ENCODE assay signal across 26 cellular contexts in the genomic region with DNA sequence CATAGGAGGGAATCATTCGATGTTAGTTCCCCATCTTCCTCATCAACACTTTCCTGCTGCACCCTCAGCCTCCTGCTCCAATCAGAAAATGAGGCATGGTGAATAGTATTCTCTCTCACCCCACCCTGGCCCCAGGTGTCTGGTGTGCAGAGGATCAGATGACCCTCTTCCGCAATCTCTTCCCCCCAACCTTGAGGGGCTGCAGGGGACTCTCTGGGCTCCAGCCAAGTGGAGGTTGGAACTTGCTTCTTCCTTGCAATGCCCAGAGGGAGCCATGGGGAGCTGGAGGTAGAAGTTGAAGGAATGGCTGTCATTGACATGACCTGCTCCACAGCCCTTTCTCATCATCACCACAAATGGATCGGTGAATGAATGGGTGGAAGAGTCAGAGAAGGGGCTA. TPM values are rescaled to one million over a fixed set of nuclear protein-coding genes. Genes with fewer than 3 reads are reported as not detected.
DNase-seq lines count a peak whose midpoint lies in the region; ATAC-seq and TF ChIP-seq lines count a peak whose summit lies in the region.
"Had no signal": no experiment of that assay in that cellular context is flagged by ENCODE, and none has a peak within 500 bp of the region (broad histone marks: within the 10 kb centered on the region; RNA-seq: fewer than 3 reads in every experiment).

No MANE protein-coding gene starts in this region.

- 88% methylated on average over 3 of the region's 3 CpGs for WGBS in right cardiac atrium
- WGBS in spleen, 5 donors: 81 to 88% (median 84%) methylated on average over 3 of the region's 3 CpGs

- ATAC-seq in right cardiac atrium: no peak
- ATAC-seq: GM12878 had no signal

- TF ChIP-seq CTCF in spleen (IDR thresholded peaks at IDR 0.05 in 8 of 11, conservative IDR thresholded peaks at IDR 0.05 in 3 of 11): no peak

- no peak overlapping the region for H3K27ac ChIP-seq in right cardiac atrium (ENCODE audit: low read length)
- no peak overlapping the region for H3K27ac ChIP-seq in spleen
- H3K27ac ChIP-seq: BLaER1 had no signal

- no peak for TF ChIP-seq POLR2A in spleen (IDR thresholded peaks at IDR 0.05)

- no peaks in the 10 kb centered on the region for H3K36me3 ChIP-seq in spleen
- H3K36me3 ChIP-seq: BE2C, BLaER1 had no signal

- no peaks in the 10 kb centered on the region for H3K27me3 ChIP-seq in right cardiac atrium (ENCODE audit: control insufficient read depth, insufficient read depth)
- H3K27me3 ChIP-seq in spleen (replicated peaks in 1 of 7): peaks cover 0 to 75% (median 9%) of the 10 kb centered on the region in 7 donors
- H3K27me3 ChIP-seq: BLaER1 had no signal

- H3K4me1 ChIP-seq in right cardiac atrium (ENCODE audit: control insufficient read depth, insufficient read depth, low read length) (no peaks in the 10 kb centered on the region), spleen (peaks cover 0 to 10% (median 7%) of the 10 kb centered on the region in 6 donors)
- H3K4me1 ChIP-seq: BE2C, BLaER1 had no signal

- no peak overlapping the region for H3K4me3 ChIP-seq in right cardiac atrium (ENCODE audit: low read length)
- H3K4me3 ChIP-seq in spleen: no peak overlapping the region
- H3K4me3 ChIP-seq: BLaER1, GM12878 had no signal

- DNase-seq in cardiac septum (ENCODE audit: low spot score): peak; percentile 64
- no peak for DNase-seq in right cardiac atrium
- DNase-seq in posterior vena cava (ENCODE audit: low spot score): peak; percentile 54
- DNase-seq in spleen: peak; percentile 14
- DNase-seq in NCI-H2171 (lab: John Stamatoyannopoulos, UW): no peak
- DNase-seq: 8988T; ACHN; BE2C; C1 segment of cervical spinal cord; CD4-positive, alpha-beta memory T cell; CD4-positive, CD25-positive, alpha-beta regulatory T cell; CD8-positive, alpha-beta memory T cell; COR-L47; DMS 273 treated with DMSO at 0.1 percent for 48 hours; DMS153; DMS53; DMS79; DND-41; EL; GDM1 had no signal

- H3K9me3 ChIP-seq in right cardiac atrium (ENCODE audit: control insufficient read depth, low read length) (no peaks in the 10 kb centered on the region), spleen (no peaks in the 10 kb centered on the region)
- H3K9me3 ChIP-seq: BE2C, BLaER1 had no signal

- intact Hi-C loops in cardiac septum (cut with DNase I): no loop called here
- intact Hi-C loops in right cardiac atrium (cut with DNase I): loop anchor here in 1 of 4 donors (10.0 kb wide), 1 partner anchor 301 kb away; no protein-coding TSS in a partner anchor
- intact Hi-C loops in posterior vena cava (cut with DNase I): loop anchor here in 1 of 2 donors (1.0 kb wide), 1 partner anchor 20 kb away; no protein-coding TSS in a partner anchor
- intact Hi-C loops in spleen (cut with DNase I; ENCODE audit: low total_unique reads): no loop called here

RNA-seq across cellular contexts. Expression of gene ESRRB, which starts 20.2 kb away (rescaled TPM):
- total RNA-seq in cardiac septum (8.7 TPM), right cardiac atrium (10 to 100 TPM in 2 of 4 donors, 1 to 10 TPM in 2; 8.6 to 10.3 (median 9.4) TPM), posterior vena cava (under 1 TPM; 0.60 to 0.95 TPM), spleen (1 to 10 TPM in 2 of 7 donors, under 1 TPM in 4, not detected in 1; 0.40 to 1.1 (median 0.93) TPM)
- polyA plus RNA-seq in right cardiac atrium (7.2 TPM), spleen (under 1 TPM; 0.10 to 0.21 (median 0.17) TPM)
- total RNA-seq: CD4-positive, CD25-positive, alpha-beta regulatory T cell; CD8-positive, alpha-beta memory T cell; Daoy; G401 had no signal
- polyA plus RNA-seq: AG04450; CD14-positive monocyte; CD4-positive, alpha-beta memory T cell; CD4-positive, CD25-positive, alpha-beta regulatory T cell; CD8-positive, alpha-beta memory T cell had no signal

Comparison
In these comparisons a context has a peak if more than half of its experiments do, and no peak if none do; other contexts are left out.
1. DNase-seq: peak in cardiac septum (single experiment), posterior vena cava (single experiment) and spleen (single experiment); none in right cardiac atrium (0 of 3) and NCI-H2171 (single experiment).